23 cellular contexts compared by ENCODE assay signal in genomic region chr10:65940105-65940504, GRCh38.
DNase-seq lines count a peak whose midpoint lies in the region; ATAC-seq and TF ChIP-seq lines count a peak whose summit lies in the region.
"Had no signal": no experiment of that assay in that cellular context is flagged by ENCODE, and none has a peak within 500 bp of the region (broad histone marks: within the 10 kb centered on the region; RNA-seq: fewer than 3 reads in every experiment).

No MANE protein-coding gene starts in this region.

- no peaks in the 10 kb centered on the region for H3K27me3 Mint-ChIP-seq in T-cell
- H3K27me3 Mint-ChIP-seq: CD4-positive, alpha-beta memory T cell; CD4-positive, CD25-positive, alpha-beta regulatory T cell; CD8-positive, alpha-beta memory T cell had no signal

- H3K4me1 ChIP-seq in left lung = no peaks in the 10 kb centered on the region
- H3K4me1 ChIP-seq in osteoblast (ENCODE audit: insufficient read depth, low read length) = no peaks in the 10 kb centered on the region
- H3K4me1 ChIP-seq: BE2C, BLaER1 had no signal

- no peaks in the 10 kb centered on the region for H3K79me2 ChIP-seq in osteoblast (ENCODE audit: insufficient read depth, low read length)

- no peak overlapping the region for H3K4me3 Mint-ChIP-seq in T-cell
- H3K4me3 Mint-ChIP-seq: CD14-positive monocyte; CD4-positive, alpha-beta memory T cell; CD4-positive, CD25-positive, alpha-beta regulatory T cell; CD8-positive, alpha-beta memory T cell had no signal

- H2AFZ ChIP-seq in osteoblast (ENCODE audit: low read length) = no peak overlapping the region

- no peaks in the 10 kb centered on the region for H3K27me3 ChIP-seq in left lung
- no peaks in the 10 kb centered on the region for H3K27me3 ChIP-seq in osteoblast (ENCODE audit: insufficient read depth, low read length)
- H3K27me3 ChIP-seq: BE2C, BLaER1 had no signal

- H3K4me1 Mint-ChIP-seq in T-cell = no peaks in the 10 kb centered on the region
- H3K4me1 Mint-ChIP-seq: CD14-positive monocyte; CD4-positive, alpha-beta memory T cell; CD4-positive, CD25-positive, alpha-beta regulatory T cell; CD8-positive, alpha-beta memory T cell had no signal

- H3K36me3 Mint-ChIP-seq in T-cell = no peaks in the 10 kb centered on the region
- H3K36me3 Mint-ChIP-seq: CD14-positive monocyte; CD4-positive, alpha-beta memory T cell; CD4-positive, CD25-positive, alpha-beta regulatory T cell; CD8-positive, alpha-beta memory T cell had no signal

- peaks cover 0 to 4% (median 3%) of the 10 kb centered on the region in 3 donors for H3K9me3 Mint-ChIP-seq in T-cell

- CTCF ChIA-PET in T-cell (lab: Charles Lee) = no interaction called here

- TF ChIP-seq CTCF in left lung (IDR thresholded peaks at IDR 0.05) (no peak), osteoblast (IDR thresholded peaks at IDR 0.05; ENCODE audit: extremely low read depth, low read depth, low read length) (no peak)

- ATAC-seq in left lobe of liver (peak; percentile 64), left lung (peak; percentile 30), T-cell (replicated peaks in 1 of 4) (no peak)
- ATAC-seq: GM12878 had no signal

- no peak for DNase-seq in left lobe of liver (ENCODE audit: low spot score)
- DNase-seq in left lung = no peak
- DNase-seq in osteoblast (ENCODE audit: insufficient read length, low spot score, missing footprints) = peak; percentile 3
- no peak for DNase-seq in HUDEP-2 (lab: John Stamatoyannopoulos, UW; ENCODE audit: unreplicated experiment in 76 of 76)
- no peak for DNase-seq in T-cell
- DNase-seq: 8988T; ACHN; BE2C; C1 segment of cervical spinal cord; CD4-positive, alpha-beta memory T cell; CD4-positive, CD25-positive, alpha-beta regulatory T cell; CD8-positive, alpha-beta memory T cell; COR-L47; DMS 273 treated with DMSO at 0.1 percent for 48 hours; DMS153; DMS53; DMS79; DND-41; EL; GDM1 had no signal

- H3K36me3 ChIP-seq in left lung (no peaks in the 10 kb centered on the region), osteoblast (ENCODE audit: insufficient read depth, low read length) (no peaks in the 10 kb centered on the region)
- H3K36me3 ChIP-seq: BE2C, BLaER1 had no signal

- no peak overlapping the region for H3K4me2 ChIP-seq in osteoblast (ENCODE audit: insufficient read depth, low read length)
- H3K4me2 ChIP-seq: BLaER1 had no signal

- POLR2A ChIA-PET in T-cell (lab: Charles Lee) = no interaction called here

- intact Hi-C loops in left lung (cut with DNase I) = no loop called here

- H3K4me3 ChIP-seq in left lung (no peak overlapping the region), osteoblast (ENCODE audit: insufficient read depth, low read length) (no peak overlapping the region)
- H3K4me3 ChIP-seq: BLaER1, GM12878 had no signal

- no peaks in the 10 kb centered on the region for H3K9me3 ChIP-seq in left lung
- peaks cover 3% of the 10 kb centered on the region for H3K9me3 ChIP-seq in osteoblast (ENCODE audit: low read depth, low read length)
- H3K9me3 ChIP-seq: BE2C, BLaER1 had no signal

- H4K20me1 ChIP-seq in osteoblast (ENCODE audit: insufficient read depth, low read length) = no peaks in the 10 kb centered on the region
- H4K20me1 ChIP-seq: BLaER1 had no signal

- no peak overlapping the region for H3K27ac Mint-ChIP-seq in T-cell
- H3K27ac Mint-ChIP-seq: CD14-positive monocyte; CD4-positive, alpha-beta memory T cell; CD4-positive, CD25-positive, alpha-beta regulatory T cell; CD8-positive, alpha-beta memory T cell had no signal

- H3K27ac ChIP-seq in left lung (no peak overlapping the region), osteoblast (ENCODE audit: low read depth, low read length) (no peak overlapping the region)
- H3K27ac ChIP-seq: BLaER1 had no signal

Comparison
In these comparisons a context has a peak if more than half of its experiments do, and no peak if none do; other contexts are left out.
1. ATAC-seq: peak in left lobe of liver (single experiment) and left lung (single experiment); none in T-cell (0 of 4).